12 cellular contexts compared by ENCODE assay signal in the genomic region with DNA sequence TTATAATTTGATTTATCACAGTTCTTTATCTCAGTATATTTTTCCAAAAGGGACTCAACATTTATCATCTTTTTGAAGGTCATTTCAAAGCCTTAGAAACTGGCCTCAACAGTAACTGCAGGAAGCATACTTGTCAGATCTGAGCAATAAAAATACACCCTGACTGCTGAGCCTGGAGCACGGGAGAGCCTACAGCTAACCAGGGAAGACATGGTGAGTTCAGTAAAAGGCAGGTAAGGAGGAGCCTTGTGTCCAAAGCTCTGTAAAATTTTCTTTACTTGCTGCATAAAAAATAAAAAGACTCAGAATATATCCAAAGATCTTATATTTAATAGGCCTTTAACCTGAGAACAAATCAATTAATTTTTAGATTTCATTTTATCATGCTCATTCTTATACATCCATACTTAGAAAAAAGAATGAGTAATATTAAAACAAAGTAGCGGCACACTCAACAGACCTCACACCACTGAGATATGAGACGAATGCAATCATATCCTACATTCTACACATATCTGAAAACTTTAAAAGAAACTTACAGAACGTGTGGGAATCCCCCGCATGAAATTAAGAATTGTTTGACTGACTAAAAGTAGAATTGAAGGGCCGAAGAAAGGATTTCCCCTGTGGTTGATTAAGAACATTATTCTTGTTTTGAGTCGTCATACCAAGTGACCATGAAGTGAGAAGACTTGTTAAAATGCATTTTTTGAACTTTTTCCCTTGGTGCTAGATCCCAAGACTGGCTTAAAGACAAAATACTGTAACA.
DNase-seq lines count a peak whose midpoint lies in the region; ATAC-seq and TF ChIP-seq lines count a peak whose summit lies in the region.
"Had no signal": no experiment of that assay in that cellular context is flagged by ENCODE, and none has a peak within 500 bp of the region (broad histone marks: within the 10 kb centered on the region; RNA-seq: fewer than 3 reads in every experiment).

No MANE protein-coding gene starts in this region.

- H3K36me3 ChIP-seq in GM06990 (ENCODE audit: control insufficient read depth, insufficient read depth, low read length): no peaks in the 10 kb centered on the region; the same call in 1 of the 2 replicates
- H3K36me3 ChIP-seq: cardiac muscle cell had no signal

- no peaks in the 10 kb centered on the region for H3K27me3 ChIP-seq in GM06990 (replicated peaks; ENCODE audit: control insufficient read depth, insufficient read depth, low read length)
- H3K27me3 ChIP-seq: cardiac muscle cell, hepatocyte had no signal

- no peak for TF ChIP-seq CTCF in GM06990 (IDR thresholded peaks at IDR 0.05; ENCODE audit: insufficient read depth, low read length, poor library complexity, severe bottlenecking)

- peaks cover 35% of the 10 kb centered on the region for H3K36me3 Mint-ChIP-seq in T-helper 2 cell treated with Interferon-gamma antibody and Interleukin-4, amounts not matched to agents 5 μg/mL and 100 μg/mL, for 36 hours (ENCODE audit: low read depth)

- H3K27me3 Mint-ChIP-seq in T-helper 2 cell treated with Interferon-gamma antibody and Interleukin-4, amounts not matched to agents 5 μg/mL and 100 μg/mL, for 36 hours (ENCODE audit: low read depth): no peaks in the 10 kb centered on the region

- peaks cover 5% of the 10 kb centered on the region for H3K9me3 Mint-ChIP-seq in T-helper 2 cell treated with Interferon-gamma antibody and Interleukin-4, amounts not matched to agents 5 μg/mL and 100 μg/mL, for 36 hours

- H3K4me3 ChIP-seq in GM06990 (replicated peaks; ENCODE audit: low read depth, low read length): no peak overlapping the region; the same call in 1 of the 2 replicates
- H3K4me3 ChIP-seq: cardiac muscle cell, hepatocyte had no signal

- H3K4me3 Mint-ChIP-seq in T-helper 2 cell treated with Interferon-gamma antibody and Interleukin-4, amounts not matched to agents 5 μg/mL and 100 μg/mL, for 36 hours: peak overlapping the region; percentile 71

- DNase-seq in GM06990 (ENCODE audit: extremely low read depth, insufficient read length): peak; percentile 84
- peak; percentile 59 for DNase-seq in T-helper 2 cell treated with Interferon-gamma antibody and Interleukin-4, amounts not matched to agents 5 μg/mL and 100 μg/mL, for 36 hours (ENCODE audit: low spot score)
- no peak for DNase-seq in effector CD8-positive, alpha-beta T cell (lab: John Stamatoyannopoulos, UW)
- DNase-seq in HuH-7 (ENCODE audit: low spot score): no peak
- no peak for DNase-seq in cortex of kidney (lab: John Stamatoyannopoulos, UW)
- DNase-seq: Caco-2, NCI-H446 treated with DMSO at 0.1 percent for 48 hours had no signal

- ATAC-seq in GM19043 (IDR thresholded peaks at IDR 0.05; ENCODE audit: low read depth, unreplicated experiment) (peak; percentile 63), HG02885 (IDR thresholded peaks at IDR 0.05; ENCODE audit: poor library complexity, unreplicated experiment) (peak; percentile 76), HG03025 (IDR thresholded peaks at IDR 0.05; ENCODE audit: low FRiP score, unreplicated experiment) (no peak)

- peaks cover 63% of the 10 kb centered on the region for H3K4me1 Mint-ChIP-seq in T-helper 2 cell treated with Interferon-gamma antibody and Interleukin-4, amounts not matched to agents 5 μg/mL and 100 μg/mL, for 36 hours (ENCODE audit: low read depth)

- H3K27ac Mint-ChIP-seq in T-helper 2 cell treated with Interferon-gamma antibody and Interleukin-4, amounts not matched to agents 5 μg/mL and 100 μg/mL, for 36 hours: peak overlapping the region; percentile 85

Comparison
In these comparisons a context has a peak if more than half of its experiments do, and no peak if none do; other contexts are left out.
1. DNase-seq: peak in GM06990 (single experiment) and T-helper 2 cell treated with Interferon-gamma antibody and Interleukin-4, amounts not matched to agents 5 μg/mL and 100 μg/mL, for 36 hours (single experiment); none in effector CD8-positive, alpha-beta T cell (single experiment), HuH-7 (single experiment) and cortex of kidney (single experiment).